ENCODE assay signal across 8 cellular contexts in the genomic region with DNA sequence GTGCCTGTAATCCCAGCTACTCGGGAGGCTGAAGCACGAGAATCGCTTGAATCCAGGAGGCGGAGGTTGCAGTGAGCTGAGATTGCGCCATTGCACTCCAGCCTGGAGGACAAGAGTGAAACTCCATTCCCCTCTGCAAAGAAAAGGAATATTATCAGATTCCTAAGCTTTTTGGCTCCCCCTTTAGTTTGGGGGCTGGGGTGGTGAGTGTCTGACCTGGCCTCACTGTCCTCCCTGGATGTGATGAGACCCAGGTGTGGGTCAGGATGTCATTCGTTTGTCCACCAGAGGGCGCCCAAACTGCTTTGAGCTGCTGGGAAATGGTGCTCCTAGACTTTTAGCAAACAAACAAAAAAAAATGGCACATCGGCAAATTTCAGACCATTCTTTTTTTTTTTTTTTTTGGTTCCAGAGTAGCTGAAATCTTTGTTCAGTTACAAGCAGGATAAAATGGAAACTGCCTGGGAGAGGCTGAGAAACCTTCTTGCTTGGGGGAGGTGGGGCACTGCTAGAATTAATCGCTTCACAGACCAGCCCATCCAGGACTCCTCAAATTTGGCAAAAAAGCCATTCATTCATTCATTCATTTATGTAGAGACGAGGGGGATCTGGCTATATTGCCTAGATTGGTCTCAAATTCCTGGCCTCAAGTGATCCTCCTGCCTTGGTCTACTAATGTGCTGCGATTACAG. TPM values are rescaled to one million over a fixed set of nuclear protein-coding genes. Genes with fewer than 3 reads are reported as not detected.
DNase-seq lines count a peak whose midpoint lies in the region; ATAC-seq and TF ChIP-seq lines count a peak whose summit lies in the region.

No MANE protein-coding gene starts in this region.

- WGBS in heart left ventricle, 4 donors: 56 to 66% (median 62%) methylated on average over 11 of the region's 11 CpGs

- H3K27me3 Mint-ChIP-seq in activated naive CD8-positive, alpha-beta T cell treated with anti-CD3 and anti-CD28 coated beads, Interleukin-2, amount 10 ng/mL, durations not matched to agents 7 days and 5 days: no peaks in the 10 kb centered on the region

- H2AFZ ChIP-seq in Karpas-422 (ENCODE audit: low read length): no peak overlapping the region

- peaks cover 17% of the 10 kb centered on the region for H4K20me1 ChIP-seq in Karpas-422 (ENCODE audit: insufficient read depth, low read depth, low read length)

- peak; percentile 72 for ATAC-seq in activated naive CD8-positive, alpha-beta T cell treated with anti-CD3 and anti-CD28 coated beads, Interleukin-2, amount 10 ng/mL, durations not matched to agents 7 days and 5 days (ENCODE audit: low read depth)
- ATAC-seq in heart left ventricle (peak; percentile 51 to 76 (median 68)), HG02588 (IDR thresholded peaks at IDR 0.05; ENCODE audit: unreplicated experiment) (no peak), GM18870 (IDR thresholded peaks at IDR 0.05; ENCODE audit: unreplicated experiment) (no peak)

- TF ChIP-seq CTCF in heart left ventricle (IDR thresholded peaks at IDR 0.05): peak; percentile 67 to 88 (median 80)

- H3K4me3 Mint-ChIP-seq in activated naive CD8-positive, alpha-beta T cell treated with anti-CD3 and anti-CD28 coated beads, Interleukin-2, amount 10 ng/mL, durations not matched to agents 7 days and 5 days: no peak overlapping the region

- TF ChIP-seq POLR2A in heart left ventricle (IDR thresholded peaks at IDR 0.05): no peak

- no peaks in the 10 kb centered on the region for H3K9me3 Mint-ChIP-seq in activated naive CD8-positive, alpha-beta T cell treated with anti-CD3 and anti-CD28 coated beads, Interleukin-2, amount 10 ng/mL, durations not matched to agents 7 days and 5 days

- H3K79me2 ChIP-seq in Karpas-422 (ENCODE audit: low read length): no peaks in the 10 kb centered on the region

- no peak overlapping the region for H3K4me2 ChIP-seq in Karpas-422 (ENCODE audit: low read depth, low read length, poor library complexity, severe bottlenecking)

- H3K9me2 ChIP-seq in Karpas-422 (replicated peaks; ENCODE audit: insufficient read depth, low read length): no peaks in the 10 kb centered on the region

- H3K27me3 ChIP-seq in Karpas-422 (ENCODE audit: low read length): no peaks in the 10 kb centered on the region
- H3K27me3 ChIP-seq in heart left ventricle: no peaks in the 10 kb centered on the region

- H3K4me1 ChIP-seq in Karpas-422 (ENCODE audit: low read length) (no peaks in the 10 kb centered on the region), heart left ventricle (peaks cover 0 to 20% (median 11%) of the 10 kb centered on the region in 12 donors)

- peaks cover 36% of the 10 kb centered on the region for H3K36me3 Mint-ChIP-seq in activated naive CD8-positive, alpha-beta T cell treated with anti-CD3 and anti-CD28 coated beads, Interleukin-2, amount 10 ng/mL, durations not matched to agents 7 days and 5 days

- H3K27ac ChIP-seq in Karpas-422 (ENCODE audit: low read length) (no peak overlapping the region), heart left ventricle (peak overlapping the region in 1 of 12 donors; percentile 32)

- H3K36me3 ChIP-seq in Karpas-422 (ENCODE audit: insufficient read depth, low read length): peaks cover 50% of the 10 kb centered on the region
- peaks cover 2 to 94% (median 80%) of the 10 kb centered on the region in 9 donors for H3K36me3 ChIP-seq in heart left ventricle

- POLR2A ChIA-PET in activated naive CD8-positive, alpha-beta T cell treated with anti-CD3 and anti-CD28 coated beads, Interleukin-2, amount 10 ng/mL, durations not matched to agents 7 days and 5 days (lab: Charles Lee): interaction anchor here (0.6 to 1.4 kb wide), 3 partner anchors 14 to 223 kb away, joined by 4 to 9 read pairs (median 5); no protein-coding TSS in a partner anchor

- H3K4me3 ChIP-seq in Karpas-422 (ENCODE audit: low read length) (no peak overlapping the region), heart left ventricle (no peak overlapping the region)

- peaks cover 2% of the 10 kb centered on the region for H3K4me1 Mint-ChIP-seq in activated naive CD8-positive, alpha-beta T cell treated with anti-CD3 and anti-CD28 coated beads, Interleukin-2, amount 10 ng/mL, durations not matched to agents 7 days and 5 days

- H3K27ac Mint-ChIP-seq in activated naive CD8-positive, alpha-beta T cell treated with anti-CD3 and anti-CD28 coated beads, Interleukin-2, amount 10 ng/mL, durations not matched to agents 7 days and 5 days: no peak overlapping the region

- peak; percentile 57 for DNase-seq in DMS153 treated with DMSO at 0.1 percent for 48 hours (lab: John Stamatoyannopoulos, UW; ENCODE audit: unreplicated experiment)
- peak; percentile 90 for DNase-seq in Karpas-422
- peak; percentile 41 for DNase-seq in SW480 (ENCODE audit: low spot score)
- DNase-seq in activated naive CD8-positive, alpha-beta T cell treated with anti-CD3 and anti-CD28 coated beads, Interleukin-2, amount 10 ng/mL, durations not matched to agents 7 days and 5 days: peak; percentile 74
- peak; percentile 70 to 87 (median 82) for DNase-seq in heart left ventricle
- DNase-seq in putamen (ENCODE audit: low spot score): peak; percentile 47

- intact Hi-C loops in heart left ventricle (cut with DNase I): loop anchor here in 9 of 10 donors (1.0 to 10.0 kb wide), 7 partner anchors 77 to 191 kb away; no protein-coding TSS in a partner anchor

- H3K9me3 ChIP-seq in Karpas-422 (ENCODE audit: low read length) (no peaks in the 10 kb centered on the region), heart left ventricle (no peaks in the 10 kb centered on the region)

- no peak overlapping the region for H3K9ac ChIP-seq in Karpas-422 (ENCODE audit: low read length)

RNA-seq across cellular contexts. Expression of gene SPC24, which starts 29.4 kb away (rescaled TPM):
- total RNA-seq in Karpas-422 (2014; rRNA removed; shearing (Covaris generic); ENCODE audit: low replicate concordance): 25.3 and 28.6 TPM in 2 replicates
- 10 to 100 TPM; 63.0 to 65.4 TPM for total RNA-seq in activated naive CD8-positive, alpha-beta T cell treated with anti-CD3 and anti-CD28 coated beads, Interleukin-2, amount 10 ng/mL, durations not matched to agents 7 days and 5 days
- 10 to 100 TPM in 1 of 9 donors, 1 to 10 TPM in 8; 1.7 to 10.7 (median 5.2) TPM for total RNA-seq in heart left ventricle
- polyA plus RNA-seq in heart left ventricle: 1 to 10 TPM; 1.4 to 3.0 TPM

RNA-seq across cellular contexts. Expression of gene LDLR, which starts 36.9 kb away (rescaled TPM):
- 49.8 and 99.9 TPM in 2 replicates for total RNA-seq in Karpas-422 (2014; rRNA removed; shearing (Covaris generic); ENCODE audit: low replicate concordance)
- total RNA-seq in activated naive CD8-positive, alpha-beta T cell treated with anti-CD3 and anti-CD28 coated beads, Interleukin-2, amount 10 ng/mL, durations not matched to agents 7 days and 5 days: 10 to 100 TPM; 83.8 to 84.8 TPM
- total RNA-seq in heart left ventricle: 10 to 100 TPM in 8 of 9 donors, 1 to 10 TPM in 1; 4.3 to 30.9 (median 19.0) TPM
- 10 to 100 TPM in 1 of 2 donors, 1 to 10 TPM in 1; 4.5 to 45.9 TPM for polyA plus RNA-seq in heart left ventricle

Comparison
In these comparisons a context has a peak if more than half of its experiments do, and no peak if none do; other contexts are left out.
1. ATAC-seq: peak in activated naive CD8-positive, alpha-beta T cell treated with anti-CD3 and anti-CD28 coated beads, Interleukin-2, amount 10 ng/mL, durations not matched to agents 7 days and 5 days (single experiment) and heart left ventricle (4 of 4); none in HG02588 (single experiment) and GM18870 (single experiment).
2. Peak in every context shown above with its lines, with median percentiles within 50 percentile points of each other: DNase-seq.